8 cellular contexts compared by ENCODE assay signal in the genomic region with DNA sequence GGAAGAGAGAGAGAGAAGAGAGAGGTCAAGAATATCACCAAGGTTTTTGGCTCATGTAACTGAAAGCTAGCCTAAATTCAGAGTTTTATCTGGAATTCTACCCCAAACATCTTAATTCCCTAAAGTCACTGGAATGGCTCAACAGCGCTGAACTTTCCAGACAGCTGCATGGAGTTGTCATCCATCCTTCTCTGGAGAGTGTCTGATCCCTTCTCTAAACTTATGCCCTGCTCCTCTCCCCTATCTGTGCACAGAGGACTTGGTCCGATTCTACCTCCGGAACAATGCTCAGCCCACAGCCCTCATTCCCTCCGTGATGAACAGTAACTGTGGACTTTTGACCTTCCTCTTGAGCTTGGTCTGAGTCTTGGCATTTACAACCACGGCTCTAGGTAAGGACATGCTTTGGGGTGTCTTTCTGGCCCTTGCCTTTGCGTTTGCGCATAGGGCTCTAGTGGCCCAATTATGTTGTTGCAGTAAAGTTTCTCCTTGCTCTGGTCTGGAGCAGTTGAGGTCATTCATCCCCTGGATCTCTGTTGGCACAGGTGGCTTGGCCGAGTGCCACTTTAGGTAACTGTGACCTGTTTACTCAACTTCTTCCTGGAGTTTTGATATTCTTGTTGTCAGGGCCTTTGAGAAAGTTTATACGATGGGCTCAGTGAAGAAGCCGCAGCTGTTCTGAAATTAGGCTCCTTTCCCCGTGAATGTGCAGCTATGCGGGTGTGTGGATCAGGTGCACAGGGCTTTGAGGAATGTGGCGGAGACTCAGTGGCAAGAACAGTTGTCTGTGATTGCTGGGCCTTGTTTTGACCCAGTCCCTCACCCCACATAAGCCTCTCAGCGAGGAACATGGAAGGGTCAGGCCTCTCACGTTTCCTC. TPM values are rescaled to one million over a fixed set of nuclear protein-coding genes. Genes with fewer than 3 reads are reported as not detected.
A peak's percentile ranks its signal among the peaks of the same experiment; 100 is the strongest.
DNase-seq lines count a peak whose midpoint lies in the region; ATAC-seq and TF ChIP-seq lines count a peak whose summit lies in the region.

No MANE protein-coding gene starts in this region.

- no peaks in the 10 kb centered on the region for H3K27me3 Mint-ChIP-seq in CD14-positive monocyte (ENCODE audit: low read depth in 3 of 3)
- no peaks in the 10 kb centered on the region for H3K27me3 Mint-ChIP-seq in natural killer cell treated with Interleukin-12 subunit alpha and Interleukin-12 subunit beta and Interleukin-15 and Interleukin-18, amount 100 ng/mL, for 72 hours

- H3K36me3 Mint-ChIP-seq in CD14-positive monocyte = peaks cover 0 to 5% of the 10 kb centered on the region in 2 donors
- no peaks in the 10 kb centered on the region for H3K36me3 Mint-ChIP-seq in natural killer cell treated with Interleukin-12 subunit alpha and Interleukin-12 subunit beta and Interleukin-15 and Interleukin-18, amount 100 ng/mL, for 72 hours

- ATAC-seq in natural killer cell treated with Interleukin-12 subunit alpha and Interleukin-12 subunit beta and Interleukin-15 and Interleukin-18, amount 100 ng/mL, for 72 hours = no peak
- ATAC-seq in HG02610 (IDR thresholded peaks at IDR 0.05; ENCODE audit: unreplicated experiment) = no peak

- intact Hi-C loops in CD14-positive monocyte (cut with micrococcal nuclease) = loop anchor here (5.0 to 10.0 kb wide), 2 partner anchors 58 to 210 kb away; no protein-coding TSS in a partner anchor

- TF ChIP-seq CTCF in CD14-positive monocyte (IDR thresholded peaks at IDR 0.05) = no peak

- DNase-seq in CD14-positive monocyte (ENCODE audit: low spot score) (no peak), NAMALWA (ENCODE audit: low spot score) (peak; percentile 41), cerebellar cortex (ENCODE audit: low spot score) (no peak), foreskin melanocyte (no peak), NCI-H1092 (lab: John Stamatoyannopoulos, UW) (no peak)
- no peak for DNase-seq in effector memory CD4-positive, alpha-beta T cell
- no peak for DNase-seq in natural killer cell treated with Interleukin-12 subunit alpha and Interleukin-12 subunit beta and Interleukin-15 and Interleukin-18, amount 100 ng/mL, for 72 hours (ENCODE audit: low spot score)

- peaks cover 0 to 3% (median 0%) of the 10 kb centered on the region in 7 donors for H3K9me3 Mint-ChIP-seq in CD14-positive monocyte
- no peaks in the 10 kb centered on the region for H3K9me3 Mint-ChIP-seq in natural killer cell treated with Interleukin-12 subunit alpha and Interleukin-12 subunit beta and Interleukin-15 and Interleukin-18, amount 100 ng/mL, for 72 hours

- H3K4me3 ChIP-seq in effector memory CD4-positive, alpha-beta T cell (ENCODE audit: insufficient read depth, low read depth, low read length, poor library complexity, severe bottlenecking) = no peak overlapping the region

- H3K27ac ChIP-seq in effector memory CD4-positive, alpha-beta T cell (ENCODE audit: insufficient read depth, low read length, poor library complexity, severe bottlenecking) = peak overlapping the region; percentile 61

- H3K9me3 ChIP-seq in effector memory CD4-positive, alpha-beta T cell (ENCODE audit: control insufficient read depth, low read length) = no peaks in the 10 kb centered on the region

- no peaks in the 10 kb centered on the region for H3K36me3 ChIP-seq in effector memory CD4-positive, alpha-beta T cell (ENCODE audit: control insufficient read depth, insufficient read depth, low read length)

- no peaks in the 10 kb centered on the region for H3K27me3 ChIP-seq in effector memory CD4-positive, alpha-beta T cell (replicated peaks; ENCODE audit: control insufficient read depth, insufficient read depth, low read length, poor library complexity, severe bottlenecking)

- H3K27ac Mint-ChIP-seq in CD14-positive monocyte = peak overlapping the region; percentile 92 to 97 (median 95)
- H3K27ac Mint-ChIP-seq in natural killer cell treated with Interleukin-12 subunit alpha and Interleukin-12 subunit beta and Interleukin-15 and Interleukin-18, amount 100 ng/mL, for 72 hours = peak overlapping the region; percentile 86 to 89

- H3K4me1 Mint-ChIP-seq in CD14-positive monocyte = peaks cover 30% of the 10 kb centered on the region
- peaks cover 30 to 34% of the 10 kb centered on the region in 2 donors for H3K4me1 Mint-ChIP-seq in natural killer cell treated with Interleukin-12 subunit alpha and Interleukin-12 subunit beta and Interleukin-15 and Interleukin-18, amount 100 ng/mL, for 72 hours (ENCODE audit: low read depth in 2 of 2)

- H3K4me3 Mint-ChIP-seq in CD14-positive monocyte = peak overlapping the region in 1 of 2 donors; percentile 56
- peak overlapping the region; percentile 83 for H3K4me3 Mint-ChIP-seq in natural killer cell treated with Interleukin-12 subunit alpha and Interleukin-12 subunit beta and Interleukin-15 and Interleukin-18, amount 100 ng/mL, for 72 hours

- peaks cover 37% of the 10 kb centered on the region for H3K4me1 ChIP-seq in effector memory CD4-positive, alpha-beta T cell (ENCODE audit: control insufficient read depth, insufficient read depth, low read length, poor library complexity, severe bottlenecking)

RNA-seq across cellular contexts. Expression of gene CD180, which starts 18.4 kb away (rescaled TPM):
- polyA plus RNA-seq in CD14-positive monocyte = 10 to 100 TPM; 11.7 to 22.0 TPM
- total RNA-seq in natural killer cell treated with Interleukin-12 subunit alpha and Interleukin-12 subunit beta and Interleukin-15 and Interleukin-18, amount 100 ng/mL, for 72 hours = under 1 TPM in 1 of 2 donors, not detected in 1; 0.14 TPM
